In genomic region chr5:2708751-2709150, GRCh38 we compare ENCODE assay signal across 31 cellular contexts. TPM values are rescaled to one million over a fixed set of nuclear protein-coding genes. Genes with fewer than 3 reads are reported as not detected.
"Had no signal": no experiment of that assay in that cellular context is flagged by ENCODE, and none has a peak within 500 bp of the region (broad histone marks: within the 10 kb centered on the region; RNA-seq: fewer than 3 reads in every experiment).

No MANE protein-coding gene starts in this region.

- DNase-seq: activated B cell treated with CpG ODN at 0.5 μM for 24 hours; activated CD4-positive, alpha-beta memory T cell treated with anti-CD3 and anti-CD28 coated beads, Interleukin-2, amount 10 ng/mL, durations not matched to agents 7 days and 5 days; activated CD4-positive, alpha-beta T cell treated with anti-CD3 and anti-CD28 coated beads for 1 hour; activated CD4-positive, alpha-beta T cell treated with anti-CD3 and anti-CD28 coated beads for 36 hours; activated CD4-positive, alpha-beta T cell treated with anti-CD3 and anti-CD28 coated beads for 48 hours; activated CD4-positive, alpha-beta T cell treated with anti-CD3 and anti-CD28 coated beads, Interleukin-2, amount 10 ng/mL, durations not matched to agents 7 days and 5 days; activated CD4-positive, alpha-beta T cell treated with anti-CD3 and anti-CD28 coated beads, Interleukin-2, amount 50 U/mL, for 48 hours; activated CD8-positive, alpha-beta memory T cell treated with anti-CD3 and anti-CD28 coated beads for 24 hours; activated CD8-positive, alpha-beta memory T cell treated with anti-CD3 and anti-CD28 coated beads, Interleukin-2, amount 10 ng/mL, durations not matched to agents 7 days and 5 days; activated CD8-positive, alpha-beta memory T cell treated with anti-CD3 and anti-CD28 coated beads, Interleukin-2, amount 50 U/mL, for 48 hours; activated CD8-positive, alpha-beta T cell treated with anti-CD3 and anti-CD28 coated beads, Interleukin-2, amount 10 ng/mL, durations not matched to agents 7 days and 5 days; activated effector memory CD4-positive, alpha-beta T cell treated with anti-CD3 and anti-CD28 coated beads, Interleukin-2, amount 50 U/mL, for 16 hours; activated gamma-delta T cell treated with Interleukin-2 at 50 U/mL for 16 hours; activated naive CD4-positive, alpha-beta T cell; activated naive CD4-positive, alpha-beta T cell treated with anti-CD3 and anti-CD28 coated beads for 36 hours; activated naive CD4-positive, alpha-beta T cell treated with anti-CD3 and anti-CD28 coated beads, Interleukin-2, amount 50 U/mL, for 16 hours; activated naive CD8-positive, alpha-beta T cell treated with anti-CD3 and anti-CD28 coated beads for 36 hours; activated T-cell treated with anti-CD3 and anti-CD28 coated beads, Interleukin-2, amount 50 U/mL, for 24 hours; activated T-cell treated with anti-CD3 and anti-CD28 coated beads, Interleukin-2, amount 50 U/mL, for 48 hours; adrenal gland; amniotic stem cell; caudate nucleus; cerebellar nuclear complex; T-cell; T-helper 2 cell; T-helper 9 cell had no signal

- H3K36me3 ChIP-seq: adrenal gland, ascending aorta, cardiac muscle cell had no signal

- H3K27ac ChIP-seq: adrenal gland, ascending aorta, cardiac muscle cell, VCaP had no signal

- H3K4me1 ChIP-seq: adrenal gland, ascending aorta had no signal

- ATAC-seq: activated CD4-positive, alpha-beta T cell treated with anti-CD3 and anti-CD28 coated beads for 36 hours; activated CD8-positive, alpha-beta memory T cell treated with anti-CD3 and anti-CD28 coated beads, Interleukin-2, amount 10 ng/mL, durations not matched to agents 7 days and 5 days; activated CD8-positive, alpha-beta T cell treated with anti-CD3 and anti-CD28 coated beads, Interleukin-2, amount 10 ng/mL, durations not matched to agents 7 days and 5 days; activated naive CD4-positive, alpha-beta T cell treated with anti-CD3 and anti-CD28 coated beads, Interleukin-2, amount 50 U/mL, for 72 hours; activated T-helper 17 cell treated with anti-CD3 and anti-CD28 coated beads, Interleukin-2, amount 50 U/mL, for 72 hours; T-cell had no signal

- H3K27me3 ChIP-seq: adrenal gland, ascending aorta, cardiac muscle cell had no signal

- H3K9me3 ChIP-seq: adrenal gland, ascending aorta had no signal

- H3K4me3 ChIP-seq: adrenal gland, ascending aorta, cardiac muscle cell had no signal

RNA-seq across cellular contexts. Expression of gene IRX2, which starts 42.7 kb away (rescaled TPM):
- total RNA-seq: activated B cell treated with CpG ODN at 0.5 μM for 24 hours; activated CD4-positive, alpha-beta memory T cell treated with anti-CD3 and anti-CD28 coated beads, Interleukin-2, amount 10 ng/mL, durations not matched to agents 7 days and 5 days; activated CD4-positive, alpha-beta T cell treated with anti-CD3 and anti-CD28 coated beads for 36 hours; activated CD4-positive, alpha-beta T cell treated with anti-CD3 and anti-CD28 coated beads, Interleukin-2, amount 10 ng/mL, durations not matched to agents 7 days and 5 days; activated CD8-positive, alpha-beta memory T cell treated with anti-CD3 and anti-CD28 coated beads, Interleukin-2, amount 10 ng/mL, durations not matched to agents 7 days and 5 days; activated CD8-positive, alpha-beta T cell treated with anti-CD3 and anti-CD28 coated beads, Interleukin-2, amount 10 ng/mL, durations not matched to agents 7 days and 5 days; activated naive CD4-positive, alpha-beta T cell treated with anti-CD3 and anti-CD28 coated beads for 36 hours; activated naive CD4-positive, alpha-beta T cell treated with anti-CD3 and anti-CD28 coated beads, Interleukin-2, amount 50 U/mL, for 72 hours; activated naive CD8-positive, alpha-beta T cell treated with anti-CD3 and anti-CD28 coated beads for 36 hours; activated T-helper 17 cell treated with anti-CD3 and anti-CD28 coated beads, Interleukin-2, amount 50 U/mL, for 72 hours; ascending aorta had no signal
